ENCODE assay signal across 1 cellular context in genomic region chr10:118108194-118109026, GRCh38.
A peak's percentile ranks its signal among the peaks of the same experiment; 100 is the strongest.
TF ChIP-seq lines count a peak whose summit lies in the region.

No MANE protein-coding gene starts in this region.

TF ChIP-seq in K562, 482 proteins besides CTCF, POLR2A, EP300 and RAD21 (continued from another document):
- TF ChIP-seq MNT (conservative IDR thresholded peaks at IDR 0.05) = peak; percentile 70 to 74
- TF ChIP-seq SRF (CRISPR knock-in tag; IDR thresholded peaks at IDR 0.05) = no peak
- TF ChIP-seq SMAD3 (CRISPR knock-in tag; conservative IDR thresholded peaks at IDR 0.05) = no peak
- TF ChIP-seq CGGBP1 (CRISPR knock-in tag; IDR thresholded peaks at IDR 0.05) = no peak
- TF ChIP-seq CHD2 (IDR thresholded peaks at IDR 0.05; ENCODE audit: low read depth, low read length) = no peak
- TF ChIP-seq CREB5 (CRISPR knock-in tag; IDR thresholded peaks at IDR 0.05) = no peak
- TF ChIP-seq CHAMP1 (IDR thresholded peaks at IDR 0.05) = no peak
- TF ChIP-seq MAZ (CRISPR knock-in tag; conservative IDR thresholded peaks at IDR 0.05 in 1 of 2, IDR thresholded peaks at IDR 0.05 in 1 of 2) = no peak
- peak; percentile 94 for TF ChIP-seq L3MBTL2 (IDR thresholded peaks at IDR 0.05)
- TF ChIP-seq USF2 (CRISPR knock-in tag; IDR thresholded peaks at IDR 0.05) = peak; percentile 40; the same call in 1 of the 2 replicates
- TF ChIP-seq DLX4 (CRISPR knock-in tag; IDR thresholded peaks at IDR 0.05) = no peak
- no peak for TF ChIP-seq LEF1 (IDR thresholded peaks at IDR 0.05)
- TF ChIP-seq ZBTB26 (CRISPR knock-in tag; IDR thresholded peaks at IDR 0.05) = no peak
- no peak for TF ChIP-seq CBFB (CRISPR knock-in tag; IDR thresholded peaks at IDR 0.05)
- peak; percentile 76 for TF ChIP-seq MAFG (tag; conservative IDR thresholded peaks at IDR 0.05)
- TF ChIP-seq PCBP2 (IDR thresholded peaks at IDR 0.05; ENCODE audit: low read depth, low read length, poor library complexity, severe bottlenecking) = no peak
- no peak for TF ChIP-seq POLR3G (IDR thresholded peaks at IDR 0.05; ENCODE audit: extremely low read depth, insufficient read length, insufficient replicate concordance)
- TF ChIP-seq ZNF277 (CRISPR knock-in tag; IDR thresholded peaks at IDR 0.05; ENCODE audit: borderline replicate concordance) = no peak
- no peak for TF ChIP-seq ZFPM2 (CRISPR knock-in tag; IDR thresholded peaks at IDR 0.05)
- TF ChIP-seq BCL6 (CRISPR knock-in tag; IDR thresholded peaks at IDR 0.05) = no peak
- TF ChIP-seq CBX5 (IDR thresholded peaks at IDR 0.05; ENCODE audit: borderline replicate concordance, low read depth) = no peak
- TF ChIP-seq ZNF75A (CRISPR knock-in tag; IDR thresholded peaks at IDR 0.05) = no peak
- no peak for TF ChIP-seq SAFB (IDR thresholded peaks at IDR 0.05; ENCODE audit: borderline replicate concordance, low read depth, low read length)
- TF ChIP-seq SIRT6 (IDR thresholded peaks at IDR 0.05; ENCODE audit: low read depth, low read length) = no peak
- TF ChIP-seq POLR3A (IDR thresholded peaks at IDR 0.05; ENCODE audit: borderline replicate concordance, extremely low read depth, insufficient read depth, insufficient read length) = no peak
- TF ChIP-seq ZNF280A (IDR thresholded peaks at IDR 0.05; ENCODE audit: low read depth, partially characterized antibody) = no peak
- TF ChIP-seq FOXJ2 (tag; IDR thresholded peaks at IDR 0.05) = 0 out of 2 replicates have a peak, but pooled peaks have one; percentile 30
- no peak for TF ChIP-seq SP1 (CRISPR knock-in tag; IDR thresholded peaks at IDR 0.05)
- no peak for TF ChIP-seq POLR2H (tag; IDR thresholded peaks at IDR 0.05; ENCODE audit: low read depth)
- no peak for TF ChIP-seq ZNF561 (CRISPR knock-in tag; conservative IDR thresholded peaks at IDR 0.05)
- TF ChIP-seq ETV1 (tag; conservative IDR thresholded peaks at IDR 0.05; ENCODE audit: low read depth) = no peak
- TF ChIP-seq E2F4 (CRISPR knock-in tag; IDR thresholded peaks at IDR 0.05; ENCODE audit: low read depth) = no peak
- no peak for TF ChIP-seq DIDO1 (tag; IDR thresholded peaks at IDR 0.05; ENCODE audit: low read depth)
- TF ChIP-seq ZFP36 (IDR thresholded peaks at IDR 0.05; ENCODE audit: low read depth, low read length, partially characterized antibody) = no peak
- TF ChIP-seq TFAM (CRISPR knock-in tag; conservative IDR thresholded peaks at IDR 0.05) = no peak
- no peak for TF ChIP-seq KAT7 (CRISPR knock-in tag; IDR thresholded peaks at IDR 0.05; ENCODE audit: borderline replicate concordance)
- no peak for TF ChIP-seq TCF7 (IDR thresholded peaks at IDR 0.05; ENCODE audit: borderline replicate concordance)
- TF ChIP-seq BMI1 (IDR thresholded peaks at IDR 0.05; ENCODE audit: low read length) = no peak
- no peak for TF ChIP-seq POLR2AphosphoS2 (IDR thresholded peaks at IDR 0.05; ENCODE audit: low read length)
- TF ChIP-seq ZNF445 (CRISPR knock-in tag; IDR thresholded peaks at IDR 0.05; ENCODE audit: low read depth) = no peak
- TF ChIP-seq ZNF263 (CRISPR knock-in tag; IDR thresholded peaks at IDR 0.05; ENCODE audit: borderline replicate concordance) = no peak
- TF ChIP-seq E2F6 (IDR thresholded peaks at IDR 0.05; ENCODE audit: borderline replicate concordance in 1 of 2, extremely low read depth in 1 of 2, insufficient read depth in 1 of 2, insufficient read length in 1 of 2, low read depth in 1 of 2, low read length in 1 of 2, poor library complexity in 1 of 2, severe bottlenecking in 1 of 2) = peak; percentile 40 to 43
- no peak for TF ChIP-seq NCOR1 (IDR thresholded peaks at IDR 0.05)
- no peak for TF ChIP-seq GMEB1 (CRISPR knock-in tag; IDR thresholded peaks at IDR 0.05)
- no peak for TF ChIP-seq ATF7 (IDR thresholded peaks at IDR 0.05)
- TF ChIP-seq PCBP1 (IDR thresholded peaks at IDR 0.05; ENCODE audit: low read depth, low read length, poor library complexity, severe bottlenecking) = no peak
